8 cellular contexts compared by ENCODE assay signal in the genomic region with DNA sequence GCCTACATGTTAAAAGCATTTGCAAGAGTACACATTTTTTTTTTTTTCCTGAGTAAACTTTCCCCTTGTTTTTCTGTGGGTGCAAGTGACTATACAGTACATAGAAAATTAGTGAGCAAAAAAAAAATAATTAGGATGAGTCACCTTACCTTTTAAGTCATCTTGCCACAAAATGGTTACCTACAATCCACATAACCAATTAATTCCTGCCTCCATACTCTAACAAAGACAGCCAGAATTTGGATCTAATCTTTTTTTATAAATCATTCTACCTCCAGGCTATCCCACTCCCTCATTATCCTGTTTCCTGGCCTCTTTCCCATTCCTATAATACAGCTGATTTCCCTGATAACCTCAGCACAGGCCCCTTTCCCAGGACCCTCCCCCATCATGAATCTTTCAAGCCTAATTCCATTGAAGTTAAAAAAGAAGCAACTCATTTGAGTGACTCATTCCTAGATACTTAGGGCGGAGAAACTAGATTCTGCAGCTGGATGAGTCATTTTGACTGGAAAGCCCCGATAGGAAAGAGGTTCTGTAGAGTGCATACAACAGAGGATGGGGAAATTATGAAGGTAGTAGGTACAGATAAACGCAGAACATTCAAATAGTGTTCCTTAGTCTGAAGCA.
A peak's percentile ranks its signal among the peaks of the same experiment; 100 is the strongest.
DNase-seq lines count a peak whose midpoint lies in the region; ATAC-seq, FAIRE-seq and TF ChIP-seq lines count a peak whose summit lies in the region.

No MANE protein-coding gene starts in this region.

- 0% methylated on average over 3 of the region's 3 CpGs for WGBS in SK-N-SH (ENCODE audit: low lambda C conversion rate)

- H3F3A ChIP-seq in SK-N-SH (replicated peaks; ENCODE audit: insufficient read depth): peaks cover 50% of the 10 kb centered on the region

- peak overlapping the region; percentile 78 to 94 for H3K27ac ChIP-seq in SK-N-SH (ENCODE audit: low read depth in 2 of 2, low read length in 1 of 2)
- peak overlapping the region; percentile 82 for H3K27ac ChIP-seq in endothelial cell of umbilical vein (ENCODE audit: insufficient read depth, low read depth, low read length)

- no peak for TF ChIP-seq RAD21 in SK-N-SH (IDR thresholded peaks at IDR 0.05; ENCODE audit: low read length)

- H3K27me3 ChIP-seq in SK-N-SH (ENCODE audit: insufficient read depth) (no peaks in the 10 kb centered on the region), endothelial cell of umbilical vein (ENCODE audit: control insufficient read depth in 2 of 2, insufficient read depth in 2 of 2, low read length in 2 of 2) (no peaks in the 10 kb centered on the region)

- POLR2A ChIA-PET in SK-N-SH (lab: Yijun Ruan, JAX): interaction anchor here (0.6 kb wide), 1 partner anchor 18 kb away, joined by 4 read pairs; no protein-coding TSS in a partner anchor
- POLR2A ChIA-PET in endothelial cell of umbilical vein (lab: Charles Lee): no interaction called here

- ATAC-seq in GM18868 (IDR thresholded peaks at IDR 0.05; ENCODE audit: unreplicated experiment) (peak; percentile 74), HG02981 (IDR thresholded peaks at IDR 0.05; ENCODE audit: unreplicated experiment) (peak; percentile 70)

- H2AFZ ChIP-seq in SK-N-SH (ENCODE audit: low read depth) (no peak overlapping the region; the same call in 1 of the 2 replicates), endothelial cell of umbilical vein (ENCODE audit: low read depth, low read length) (no peak overlapping the region)

- peak; percentile 61 for DNase-seq in AG09319 (ENCODE audit: extremely low read depth, low read depth)
- peak; percentile 65 for DNase-seq in SK-N-SH
- peak; percentile 93 for DNase-seq in endothelial cell of umbilical vein (ENCODE audit: low read depth, low spot score)
- DNase-seq in pulmonary artery endothelial cell (ENCODE audit: low read depth, low spot score): peak; percentile 79
- DNase-seq in Ammon's horn (ENCODE audit: low spot score): no peak
- DNase-seq in NCI-H1694 (lab: John Stamatoyannopoulos, UW): no peak

- dilution Hi-C loops in endothelial cell of umbilical vein (cut with MboI; ENCODE audit: extremely low pct_ligation_motif_present, low sequenced_read_pairs): no loop called here

- CTCF ChIA-PET in SK-N-SH (lab: Yijun Ruan, JAX) (no interaction called here), endothelial cell of umbilical vein (lab: Charles Lee) (interaction anchor here (0.7 to 1.6 kb wide), 4 partner anchors 22 to 71 kb away, joined by 3 to 4 read pairs (median 4); no protein-coding TSS in a partner anchor)

- H3K9me2 ChIP-seq in SK-N-SH: no peaks in the 10 kb centered on the region

- H3K9me3 ChIP-seq in SK-N-SH (0 out of 2 replicates have a peak, but pooled peaks cover 4% of the 10 kb centered on the region), endothelial cell of umbilical vein (replicated peaks; ENCODE audit: control insufficient read depth, insufficient read depth, low read length) (no peaks in the 10 kb centered on the region)

- H3K4me3 ChIP-seq in SK-N-SH (ENCODE audit: low read depth in 2 of 2, low read length in 1 of 2): no peak overlapping the region
- H3K4me3 ChIP-seq in endothelial cell of umbilical vein (replicated peaks in 1 of 3; ENCODE audit: insufficient read depth in 1 of 3, low read depth in 1 of 3, low read length in 3 of 3): no peak overlapping the region

- no TSS peak for BruUV-seq in endothelial cell of umbilical vein (replicated peaks; lab: Mats Ljungman, UMichigan)

- peak; percentile 82 for FAIRE-seq in endothelial cell of umbilical vein (lab: Jason Lieb, UNC)

- peaks cover 9 to 45% of the 10 kb centered on the region in 2 experiments for H3K4me1 ChIP-seq in SK-N-SH (ENCODE audit: control insufficient read depth in 1 of 2, insufficient read depth in 2 of 2, low read depth in 1 of 2, low read length in 1 of 2)
- H3K4me1 ChIP-seq in endothelial cell of umbilical vein (ENCODE audit: control insufficient read depth, extremely low read depth, insufficient read depth, low read length): peaks cover 44% of the 10 kb centered on the region

- H3K9me1 ChIP-seq in endothelial cell of umbilical vein (replicated peaks; ENCODE audit: control insufficient read depth, extremely low read depth, insufficient read depth, low read length): no peaks in the 10 kb centered on the region

- TF ChIP-seq CTCF in AG09319 (IDR thresholded peaks at IDR 0.05; ENCODE audit: low read depth, low read length) (no peak), SK-N-SH (IDR thresholded peaks at IDR 0.05) (no peak), endothelial cell of umbilical vein (IDR thresholded peaks at IDR 0.05; ENCODE audit: extremely low read depth in 1 of 2, insufficient read depth in 1 of 2, low read depth in 1 of 2, low read length in 2 of 2) (no peak)

- H3K36me3 ChIP-seq in SK-N-SH (replicated peaks in 1 of 2; ENCODE audit: control insufficient read depth in 1 of 2, insufficient read depth in 2 of 2, low read length in 1 of 2) (peaks cover 6 to 40% of the 10 kb centered on the region in 2 experiments), endothelial cell of umbilical vein (ENCODE audit: control insufficient read depth in 2 of 2, extremely low read depth in 1 of 2, insufficient read depth in 2 of 2, low read length in 2 of 2) (peaks cover 0 to 3% of the 10 kb centered on the region in 2 experiments)

- TF ChIP-seq POLR2A in endothelial cell of umbilical vein (IDR thresholded peaks at IDR 0.05; ENCODE audit: low read depth, low read length): no peak

- H3K4me2 ChIP-seq in SK-N-SH (peak overlapping the region; percentile 61), endothelial cell of umbilical vein (ENCODE audit: insufficient read depth, low read length) (peak overlapping the region; percentile 44)

- peak; percentile 74 to 88; a peak in 3 of 4 replicates for TF ChIP-seq EP300 in SK-N-SH (IDR thresholded peaks at IDR 0.05; ENCODE audit: borderline replicate concordance in 1 of 2, low read depth in 1 of 2, low read length in 1 of 2)

- intact Hi-C loops in endothelial cell of umbilical vein (cut with micrococcal nuclease): loop anchor here (1.0 kb wide), 5 partner anchors 27 to 189 kb away; partner anchors contain the start of gene MMAA

- H3K79me2 ChIP-seq in SK-N-SH (ENCODE audit: insufficient read depth) (no peaks in the 10 kb centered on the region; the same call in 1 of the 2 replicates), endothelial cell of umbilical vein (ENCODE audit: control insufficient read depth, insufficient read depth, low read length) (no peaks in the 10 kb centered on the region)

- H4K20me1 ChIP-seq in SK-N-SH (ENCODE audit: insufficient read depth) (no peaks in the 10 kb centered on the region), endothelial cell of umbilical vein (replicated peaks; ENCODE audit: control insufficient read depth, extremely low read depth, insufficient read depth, low read length) (no peaks in the 10 kb centered on the region)

- peak overlapping the region; percentile 43; the same call in 1 of the 2 replicates for H3K9ac ChIP-seq in SK-N-SH
- no peak overlapping the region for H3K9ac ChIP-seq in endothelial cell of umbilical vein (replicated peaks; ENCODE audit: extremely low read depth, insufficient read depth, low read length)

TF ChIP-seq in SK-N-SH, 30 proteins besides CTCF, POLR2A, EP300 and RAD21 (continues in another document):
- peak; percentile 84 for TF ChIP-seq PBX3 (IDR thresholded peaks at IDR 0.05)

TF ChIP-seq in endothelial cell of umbilical vein, 7 proteins besides CTCF, POLR2A, EP300 and RAD21:
- TF ChIP-seq POLR2AphosphoS5 (IDR thresholded peaks at IDR 0.05; ENCODE audit: insufficient read depth, low read depth, low read length): peak; percentile 45
- TF ChIP-seq FOS (IDR thresholded peaks at IDR 0.05; ENCODE audit: borderline replicate concordance, insufficient read depth, low read length): peak; percentile 99
- TF ChIP-seq, protein P1, sequence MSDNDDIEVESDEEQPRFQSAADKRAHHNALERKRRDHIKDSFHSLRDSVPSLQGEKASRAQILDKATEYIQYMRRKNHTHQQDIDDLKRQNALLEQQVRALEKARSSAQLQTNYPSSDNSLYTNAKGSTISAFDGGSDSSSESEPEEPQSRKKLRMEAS (IDR thresholded peaks at IDR 0.05; ENCODE audit: insufficient read depth, insufficient read length): no peak
- TF ChIP-seq GATA2 (IDR thresholded peaks at IDR 0.05; ENCODE audit: insufficient read depth, insufficient read length, low read depth, low read length): peak; percentile 95
- peak; percentile 96 for TF ChIP-seq JUN (IDR thresholded peaks at IDR 0.05; ENCODE audit: borderline replicate concordance, insufficient read depth, insufficient read length, low read depth)
TF ChIP-seq in endothelial cell of umbilical vein: peak in this region for 4.

Comparison
In these comparisons a context has a peak if more than half of its experiments do, and no peak if none do; other contexts are left out.
1. DNase-seq: peak in AG09319 (single experiment), SK-N-SH (single experiment), endothelial cell of umbilical vein (single experiment) and pulmonary artery endothelial cell (single experiment); none in Ammon's horn (single experiment) and NCI-H1694 (single experiment).